ENCODE assay signal across 17 cellular contexts in the genomic region with DNA sequence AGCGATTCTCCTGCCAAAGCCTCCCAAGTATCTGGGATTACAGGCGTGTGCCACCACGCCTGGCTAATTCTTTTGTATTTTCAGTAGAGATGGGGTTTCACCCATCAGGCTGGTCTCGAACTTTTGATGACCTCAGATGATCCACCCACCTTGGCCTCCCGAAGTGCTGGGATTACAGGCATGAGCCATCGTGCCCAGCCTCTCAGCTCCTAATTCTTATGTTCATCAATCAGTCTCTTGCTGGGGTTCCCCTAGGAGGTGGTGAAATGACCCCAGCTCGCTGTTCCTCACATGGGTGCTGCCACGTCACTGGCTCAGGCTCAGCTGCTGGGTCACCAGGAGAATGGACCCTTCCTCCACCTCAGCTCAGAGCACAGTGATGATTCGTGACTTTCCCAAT. TPM values are rescaled to one million over a fixed set of nuclear protein-coding genes. Genes with fewer than 3 reads are reported as not detected.
"Had no signal": no experiment of that assay in that cellular context is flagged by ENCODE, and none has a peak within 500 bp of the region (broad histone marks: within the 10 kb centered on the region; RNA-seq: fewer than 3 reads in every experiment).

RFPL3 (plus strand) TSS at position 301 of the 400 bp plus-strand sequence. CDS start 205 bp downstream, outside the sequence.

RNA-seq across cellular contexts. Expression of gene RFPL3, which starts in this region (rescaled TPM):
- total RNA-seq: naive thymus-derived CD4-positive, alpha-beta T cell; natural killer cell; occipital lobe; osteoblast; ovary; progenitor cell of endocrine pancreas; psoas muscle; right atrium auricular region; sciatic nerve; smooth muscle cell; spleen; suprapubic skin; transverse colon; upper lobe of right lung; urinary bladder; vagina had no signal
- polyA plus RNA-seq: naive thymus-derived CD4-positive, alpha-beta T cell; neural cell; psoas muscle; urinary bladder had no signal
